Comparison of ENCODE assay signal across 19 cellular contexts in the genomic region with DNA sequence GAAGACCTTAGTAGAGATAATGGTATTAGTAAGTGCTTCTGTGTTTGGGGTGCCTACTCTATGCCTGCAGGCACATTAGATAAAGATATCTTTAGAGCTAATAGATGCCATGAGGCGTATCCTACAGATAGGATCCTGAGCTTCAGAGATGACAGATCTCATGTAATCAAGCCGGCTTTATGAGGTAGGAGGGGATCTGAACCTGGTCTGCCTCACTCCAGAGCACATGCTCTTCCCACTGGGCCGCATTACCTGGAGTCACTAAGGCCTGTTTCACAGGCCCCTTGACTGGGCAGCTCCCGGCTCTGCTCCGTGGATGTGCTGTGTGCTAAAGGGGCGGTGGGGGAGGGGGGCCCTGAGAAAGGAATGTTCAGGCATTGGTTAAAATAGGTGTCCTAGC.
"Had no signal": no experiment of that assay in that cellular context is flagged by ENCODE, and none has a peak within 500 bp of the region (broad histone marks: within the 10 kb centered on the region; RNA-seq: fewer than 3 reads in every experiment).

No MANE protein-coding gene starts in this region.

- H3K27me3 ChIP-seq: esophagus squamous epithelium, gastroesophageal sphincter, stomach, transverse colon had no signal

- H3K27me3 Mint-ChIP-seq: dendritic cell treated with granulocyte-macrophage colony-stimulating factor and Interleukin-4, amounts not matched to agents 40 ng/mL and 50 ng/mL, for 4 days; effector memory CD8-positive, alpha-beta T cell had no signal

- H3K36me3 ChIP-seq: esophagus squamous epithelium, gastroesophageal sphincter, stomach, thoracic aorta, transverse colon had no signal

- H3K27ac Mint-ChIP-seq: dendritic cell treated with granulocyte-macrophage colony-stimulating factor and Interleukin-4, amounts not matched to agents 40 ng/mL and 50 ng/mL, for 4 days; naive thymus-derived CD4-positive, alpha-beta T cell had no signal

- H3K27ac ChIP-seq: esophagus squamous epithelium, gastroesophageal sphincter, stomach, thoracic aorta, transverse colon had no signal

- H3K9me3 Mint-ChIP-seq: dendritic cell treated with granulocyte-macrophage colony-stimulating factor and Interleukin-4, amounts not matched to agents 40 ng/mL and 50 ng/mL, for 4 days; effector memory CD8-positive, alpha-beta T cell; immature natural killer cell; nephron progenitor cell had no signal

- H3K4me3 Mint-ChIP-seq: dendritic cell treated with granulocyte-macrophage colony-stimulating factor and Interleukin-4, amounts not matched to agents 40 ng/mL and 50 ng/mL, for 4 days; effector memory CD8-positive, alpha-beta T cell; naive thymus-derived CD4-positive, alpha-beta T cell; nephron progenitor cell had no signal

- ATAC-seq: effector memory CD8-positive, alpha-beta T cell; gastroesophageal sphincter; left colon; naive thymus-derived CD4-positive, alpha-beta T cell; right cardiac atrium had no signal

- H3K4me1 ChIP-seq: transverse colon had no signal

- H3K4me3 ChIP-seq: esophagus squamous epithelium, gastroesophageal sphincter, stomach, thoracic aorta, transverse colon had no signal

- H3K36me3 Mint-ChIP-seq: naive thymus-derived CD4-positive, alpha-beta T cell had no signal

- DNase-seq: effector memory CD8-positive, alpha-beta T cell; esophagus squamous epithelium; foreskin fibroblast; glutamatergic neuron; immature natural killer cell; kidney; left colon; naive thymus-derived CD4-positive, alpha-beta T cell; nephron progenitor cell; right cardiac atrium; small intestine; stimulated activated CD4-positive, alpha-beta T cell treated with anti-CD3 and anti-CD28 coated beads, Interleukin-12 subunit alpha, Interleukin-12 subunit beta, amount 100 ng/mL, for 4 hours; stimulated activated naive CD4-positive, alpha-beta T cell; stomach; substantia nigra; transverse colon had no signal
